In genomic region chr11:201936-202335, GRCh38 we compare ENCODE assay signal across 17 cellular contexts. TPM values are rescaled to one million over a fixed set of nuclear protein-coding genes. Genes with fewer than 3 reads are reported as not detected.
DNase-seq lines count a peak whose midpoint lies in the region; ATAC-seq and TF ChIP-seq lines count a peak whose summit lies in the region.
"Had no signal": no experiment of that assay in that cellular context is flagged by ENCODE, and none has a peak within 500 bp of the region (broad histone marks: within the 10 kb centered on the region; RNA-seq: fewer than 3 reads in every experiment).

No MANE protein-coding gene starts in this region.

- TF ChIP-seq CTCF in WERI-Rb-1 (IDR thresholded peaks at IDR 0.05; ENCODE audit: low read depth, low read length) (no peak), mammary epithelial cell (conservative IDR thresholded peaks at IDR 0.05 in 1 of 2, IDR thresholded peaks at IDR 0.05 in 1 of 2; ENCODE audit: extremely low read depth in 1 of 2, insufficient read depth in 1 of 2, low read depth in 1 of 2, low read length in 2 of 2) (no peak)

- no peaks in the 10 kb centered on the region for H3K9me3 Mint-ChIP-seq in effector memory CD8-positive, alpha-beta T cell

- H2AFZ ChIP-seq in mammary epithelial cell (ENCODE audit: low read depth, low read length), result no peak overlapping the region

- BruUV-seq in mammary epithelial cell (replicated peaks; lab: Mats Ljungman, UMichigan), result no TSS peak

- peak overlapping the region; percentile 78 for H3K27ac ChIP-seq in WERI-Rb-1
- H3K27ac ChIP-seq in mammary epithelial cell (ENCODE audit: insufficient read depth, low read depth, low read length), result no peak overlapping the region
- H3K27ac ChIP-seq: psoas muscle had no signal

- H3K4me3 ChIP-seq in WERI-Rb-1 (ENCODE audit: low read depth, low read length) (no peak overlapping the region; the same call in 1 of the 2 replicates), mammary epithelial cell (replicated peaks in 1 of 3; ENCODE audit: insufficient read depth in 1 of 3, low read depth in 2 of 3, low read length in 3 of 3) (no peak overlapping the region)
- H3K4me3 ChIP-seq: psoas muscle had no signal

- DNase-seq in cardiac septum (ENCODE audit: low spot score) (peak; percentile 7), left cardiac atrium (no peak), WERI-Rb-1 (no peak), NCI-H1048 (lab: John Stamatoyannopoulos, UW) (no peak), NCI-H446 (lab: John Stamatoyannopoulos, UW) (no peak), mammary epithelial cell (no peak), SIG-M5 treated with dmso at 0.1 percent for 504 hours (lab: John Stamatoyannopoulos, UW; ENCODE audit: unreplicated experiment) (no peak)
- no peak for DNase-seq in effector memory CD8-positive, alpha-beta T cell
- DNase-seq: anterior cingulate cortex, EL, IMR-90, NCI-H187 treated with DMSO at 0.1 percent for 48 hours, psoas muscle had no signal

- 81% methylated on average over 14 of the region's 15 CpGs for WGBS in mammary epithelial cell (ENCODE audit: low coverage, missing lambda C conversion rate)

- H3K79me2 ChIP-seq in mammary epithelial cell (ENCODE audit: insufficient read depth, low read length), result peaks cover 36% of the 10 kb centered on the region

- H3K27me3 Mint-ChIP-seq in effector memory CD8-positive, alpha-beta T cell, result no peaks in the 10 kb centered on the region

- H3K4me1 ChIP-seq in mammary epithelial cell (ENCODE audit: insufficient read depth, low read length), result peaks cover 8% of the 10 kb centered on the region

- peaks cover 28% of the 10 kb centered on the region for H3K36me3 Mint-ChIP-seq in effector memory CD8-positive, alpha-beta T cell (ENCODE audit: insufficient read depth)

- H3K27ac Mint-ChIP-seq in effector memory CD8-positive, alpha-beta T cell, result peak overlapping the region; percentile 47 to 88

- peaks cover 34 to 38% of the 10 kb centered on the region in 2 donors for H3K4me1 Mint-ChIP-seq in effector memory CD8-positive, alpha-beta T cell (ENCODE audit: low read depth in 2 of 2)

- intact Hi-C loops in cardiac septum (cut with DNase I) (no loop called here), left cardiac atrium (cut with DNase I) (no loop called here), mammary epithelial cell (cut with micrococcal nuclease) (loop anchor here (5.0 kb wide), 1 partner anchor 250 kb away; the partner anchor contains the start of gene PTDSS2)

- ATAC-seq in left cardiac atrium, result no peak
- no peak for ATAC-seq in effector memory CD8-positive, alpha-beta T cell (replicated peaks)
- ATAC-seq: psoas muscle, Right ventricle myocardium inferior had no signal

- no peak overlapping the region for H3K9ac ChIP-seq in mammary epithelial cell (ENCODE audit: insufficient read depth, low read length)

- dilution Hi-C loops in mammary epithelial cell (cut with HindIII; ENCODE audit: low sequenced_read_pairs), result no loop called here

- H3K4me3 Mint-ChIP-seq in effector memory CD8-positive, alpha-beta T cell, result no peak overlapping the region

- H3K36me3 ChIP-seq in WERI-Rb-1 (peaks cover 18% of the 10 kb centered on the region), mammary epithelial cell (ENCODE audit: insufficient read depth, low read length) (peaks cover 10% of the 10 kb centered on the region)

- in situ Hi-C loops in mammary epithelial cell (cut with MboI; ENCODE audit: low sequenced_read_pairs in 2 of 2), result no loop called here

- no peaks in the 10 kb centered on the region for H3K9me3 ChIP-seq in WERI-Rb-1 (ENCODE audit: severe bottlenecking)
- no peaks in the 10 kb centered on the region for H3K9me3 ChIP-seq in mammary epithelial cell (replicated peaks; ENCODE audit: insufficient read depth, low read length)
- H3K9me3 ChIP-seq: psoas muscle had no signal

- H3K27me3 ChIP-seq in WERI-Rb-1 (ENCODE audit: insufficient read depth, low read depth, severe bottlenecking) (no peaks in the 10 kb centered on the region), mammary epithelial cell (ENCODE audit: insufficient read depth, low read length) (no peaks in the 10 kb centered on the region)

- no peak overlapping the region for H3K4me2 ChIP-seq in mammary epithelial cell (ENCODE audit: insufficient read depth, low read depth, low read length)

- no peaks in the 10 kb centered on the region for H4K20me1 ChIP-seq in mammary epithelial cell (ENCODE audit: insufficient read depth, low read length)

- CTCF ChIA-PET in mammary epithelial cell (lab: Charles Lee; ENCODE audit: low non-redundant PET), result no interaction called here

RNA-seq across cellular contexts. Expression of gene BET1L, which starts 5.3 kb away (rescaled TPM):
- 24.9 TPM for total RNA-seq in cardiac septum
- total RNA-seq in left cardiac atrium, result 10 to 100 TPM; 27.6 to 44.5 TPM
- 10 to 100 TPM; 13.5 to 53.8 TPM for total RNA-seq in mammary epithelial cell
- 51.9 TPM for polyA plus RNA-seq in mammary epithelial cell
- polyA minus RNA-seq in mammary epithelial cell, result 62.3 TPM

RNA-seq across cellular contexts. Expression of gene RIC8A, which starts 5.6 kb away (rescaled TPM):
- 63.4 TPM for total RNA-seq in cardiac septum
- 10 to 100 TPM; 54.1 to 67.4 TPM for total RNA-seq in left cardiac atrium
- total RNA-seq in mammary epithelial cell, result 100 to 1,000 TPM; 112 to 132 TPM
- polyA plus RNA-seq in mammary epithelial cell, result 119 TPM
- polyA minus RNA-seq in mammary epithelial cell, result 317 TPM

RNA-seq across cellular contexts. Expression of gene SCGB1C1, which starts 9.1 kb away (rescaled TPM):
- total RNA-seq in cardiac septum, result not detected
- total RNA-seq in left cardiac atrium, result not detected
- total RNA-seq in mammary epithelial cell, result not detected
- polyA plus RNA-seq in mammary epithelial cell, result not detected
- polyA minus RNA-seq in mammary epithelial cell, result not detected
- total RNA-seq: dermis microvascular lymphatic vessel endothelial cell, fibroblast of villous mesenchyme, IMR-90, mononuclear cell, psoas muscle, Right ventricle myocardium inferior had no signal
- polyA plus RNA-seq: IMR-90, psoas muscle had no signal

RNA-seq across cellular contexts. Expression of gene SIRT3, which starts 34.2 kb away (rescaled TPM):
- total RNA-seq in cardiac septum, result 27.0 TPM
- total RNA-seq in left cardiac atrium, result 10 to 100 TPM; 21.1 to 21.6 TPM
- total RNA-seq in mammary epithelial cell, result 10 to 100 TPM; 12.3 to 14.8 TPM
- polyA plus RNA-seq in mammary epithelial cell, result 12.1 TPM
- polyA minus RNA-seq in mammary epithelial cell, result 2.9 TPM

RNA-seq across cellular contexts. Expression of gene PSMD13, which starts 34.8 kb away (rescaled TPM):
- total RNA-seq in cardiac septum, result 87.5 TPM
- 10 to 100 TPM; 75.5 to 87.3 TPM for total RNA-seq in left cardiac atrium
- total RNA-seq in mammary epithelial cell, result 100 to 1,000 TPM in 1 of 2 donors, 10 to 100 TPM in 1; 89.5 to 133 TPM
- 217 TPM for polyA plus RNA-seq in mammary epithelial cell
- polyA minus RNA-seq in mammary epithelial cell, result 160 TPM
